Comparison of ENCODE assay signal across 13 cellular contexts in the genomic region with DNA sequence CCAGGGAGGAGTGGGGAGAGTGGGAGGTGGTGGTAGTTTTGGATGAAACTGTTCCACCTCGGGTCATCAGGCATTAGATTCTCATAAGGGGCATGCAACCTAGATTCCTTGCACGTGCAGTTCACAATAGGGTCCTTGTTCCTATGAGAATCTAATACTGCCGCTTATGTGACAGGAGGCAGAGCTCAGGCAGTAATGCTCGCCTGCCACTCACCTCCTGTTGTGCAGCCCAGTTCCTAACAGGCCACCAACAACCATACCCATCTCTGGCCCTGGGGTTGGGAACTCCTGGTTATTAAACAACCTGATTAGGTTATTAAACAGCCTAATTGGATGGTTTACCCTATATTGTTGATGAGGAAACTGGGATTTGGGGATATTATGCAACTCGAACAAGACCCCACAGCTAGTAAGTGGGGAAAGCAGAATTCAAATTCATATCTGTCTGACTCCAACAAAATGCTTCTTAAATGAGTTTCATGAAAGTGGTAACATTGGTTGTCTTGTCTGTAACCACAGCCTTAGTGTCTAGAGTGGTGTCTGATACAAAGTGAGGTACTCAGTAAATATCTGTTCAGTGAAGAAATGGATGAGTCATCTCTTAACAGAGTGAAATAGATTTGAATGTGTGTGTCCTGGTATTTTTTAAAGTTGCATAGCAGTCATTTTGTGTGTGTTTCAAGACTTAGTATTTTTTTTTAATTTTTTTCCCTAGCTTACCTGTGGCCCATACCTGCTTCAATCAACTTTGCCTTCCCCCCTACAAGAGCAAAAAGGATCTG.
DNase-seq lines count a peak whose midpoint lies in the region; ATAC-seq and TF ChIP-seq lines count a peak whose summit lies in the region.
"Had no signal": no experiment of that assay in that cellular context is flagged by ENCODE, and none has a peak within 500 bp of the region (broad histone marks: within the 10 kb centered on the region; RNA-seq: fewer than 3 reads in every experiment).

No MANE protein-coding gene starts in this region.

- no peaks in the 10 kb centered on the region for H3K27me3 ChIP-seq in SJSA1 (replicated peaks)
- H3K27me3 ChIP-seq in smooth muscle cell (ENCODE audit: low read depth): no peaks in the 10 kb centered on the region

- peaks cover 12% of the 10 kb centered on the region for H3F3A ChIP-seq in smooth muscle cell (ENCODE audit: low read depth)

- no peak for TF ChIP-seq CTCF in smooth muscle cell (IDR thresholded peaks at IDR 0.05; ENCODE audit: borderline replicate concordance, insufficient read depth, poor library complexity, severe bottlenecking)

- no peaks in the 10 kb centered on the region for H3K9me3 ChIP-seq in SJSA1 (replicated peaks)
- H3K9me3 ChIP-seq in smooth muscle cell (replicated peaks; ENCODE audit: low read depth): no peaks in the 10 kb centered on the region

- H3K4me3 ChIP-seq in SJSA1: no peak overlapping the region
- H3K4me3 ChIP-seq in smooth muscle cell: no peak overlapping the region
- H3K4me3 ChIP-seq: lung had no signal

- peaks cover 29% of the 10 kb centered on the region for H3K4me1 ChIP-seq in SJSA1 (replicated peaks)
- H3K4me1 ChIP-seq in smooth muscle cell (ENCODE audit: low read depth): peaks cover 7% of the 10 kb centered on the region

- peak overlapping the region; percentile 15 for H2AFZ ChIP-seq in smooth muscle cell (ENCODE audit: low read depth)

- peak overlapping the region; percentile 74 for H3K27ac ChIP-seq in SJSA1
- peak overlapping the region; percentile 88 for H3K27ac ChIP-seq in smooth muscle cell (ENCODE audit: low read depth)
- H3K27ac ChIP-seq: 22Rv1 had no signal

- H4K20me1 ChIP-seq in smooth muscle cell (ENCODE audit: low read depth): no peaks in the 10 kb centered on the region

- no peaks in the 10 kb centered on the region for H3K79me2 ChIP-seq in smooth muscle cell (ENCODE audit: low read depth)

- H3K36me3 ChIP-seq in SJSA1 (peaks cover 7% of the 10 kb centered on the region), smooth muscle cell (ENCODE audit: low read depth) (no peaks in the 10 kb centered on the region)

- peak overlapping the region; percentile 47 for H3K9ac ChIP-seq in smooth muscle cell (ENCODE audit: low read depth)

- 65% methylated on average over 5 of the region's 5 CpGs for WGBS in smooth muscle cell (ENCODE audit: low lambda C conversion rate)

- ATAC-seq in GM18870 (IDR thresholded peaks at IDR 0.05; ENCODE audit: unreplicated experiment): no peak

- peak; percentile 36 for DNase-seq in DMS53 (lab: John Stamatoyannopoulos, UW)
- DNase-seq in DMS53 treated with DMSO at 0.1 percent for 48 hours (lab: John Stamatoyannopoulos, UW; ENCODE audit: unreplicated experiment): no peak
- DNase-seq in SJSA1 (ENCODE audit: low read depth in 1 of 2, low spot score in 2 of 2): peak in 1 of 2 experiments; percentile 67
- DNase-seq in fibroblast of peridontal ligament (ENCODE audit: extremely low read depth): peak; percentile 76
- DNase-seq in smooth muscle cell (lab: John Stamatoyannopoulos, UW; ENCODE audit: unreplicated experiment): no peak
- DNase-seq in ecto neural progenitor cell (ENCODE audit: low spot score): no peak
- DNase-seq in NCI-H146 (lab: John Stamatoyannopoulos, UW): no peak
- DNase-seq: activated effector memory CD4-positive, alpha-beta T cell treated with Interleukin-2 at 50 U/mL for 16 hours; Karpas-422; NCI-H82 had no signal

- peak overlapping the region; percentile 38 for H3K4me2 ChIP-seq in smooth muscle cell

Comparison
In these comparisons a context has a peak if more than half of its experiments do, and no peak if none do; other contexts are left out.
1. DNase-seq: peak in DMS53 (single experiment) and fibroblast of peridontal ligament (single experiment); none in DMS53 treated with DMSO at 0.1 percent for 48 hours (single experiment), smooth muscle cell (single experiment), ecto neural progenitor cell (single experiment) and NCI-H146 (single experiment).